In genomic region chr3:52317601-52318000, GRCh38 we compare ENCODE assay signal across 8 cellular contexts. TPM values are rescaled to one million over a fixed set of nuclear protein-coding genes. Genes with fewer than 3 reads are reported as not detected.
A peak's percentile ranks its signal among the peaks of the same experiment; 100 is the strongest.
DNase-seq lines count a peak whose midpoint lies in the region; ATAC-seq and TF ChIP-seq lines count a peak whose summit lies in the region.

No MANE protein-coding gene starts in this region.

- no peaks in the 10 kb centered on the region for H3K36me3 ChIP-seq in lung (ENCODE audit: control insufficient read depth in 2 of 2, insufficient read depth in 2 of 2, low read length in 2 of 2)

- H3K4me1 ChIP-seq in lung (ENCODE audit: control insufficient read depth in 2 of 2, insufficient read depth in 2 of 2, low read length in 2 of 2) = peaks cover 0 to 9% of the 10 kb centered on the region in 2 donors

- H3K4me3 Mint-ChIP-seq in activated CD4-positive, alpha-beta T cell treated with anti-CD3 and anti-CD28 coated beads for 36 hours = peak overlapping the region; percentile 50
- H3K4me3 Mint-ChIP-seq in dendritic cell treated with granulocyte-macrophage colony-stimulating factor and Interleukin-4, amounts not matched to agents 40 ng/mL and 50 ng/mL, for 4 days = peak overlapping the region; percentile 49

- 9 to 10% methylated on average over 32 of the region's 32 CpGs for WGBS in lung, 2 donors

- no peaks in the 10 kb centered on the region for H3K27me3 ChIP-seq in lung (ENCODE audit: control insufficient read depth, insufficient read depth)

- H3K4me1 Mint-ChIP-seq in activated CD4-positive, alpha-beta T cell treated with anti-CD3 and anti-CD28 coated beads for 36 hours = peaks cover 20% of the 10 kb centered on the region
- peaks cover 59% of the 10 kb centered on the region for H3K4me1 Mint-ChIP-seq in dendritic cell treated with granulocyte-macrophage colony-stimulating factor and Interleukin-4, amounts not matched to agents 40 ng/mL and 50 ng/mL, for 4 days (ENCODE audit: low read depth)

- no peaks in the 10 kb centered on the region for H3K9me3 ChIP-seq in lung (ENCODE audit: control insufficient read depth in 2 of 2, insufficient read depth in 1 of 2, low read length in 1 of 2)

- no peaks in the 10 kb centered on the region for H3K36me3 Mint-ChIP-seq in activated CD4-positive, alpha-beta T cell treated with anti-CD3 and anti-CD28 coated beads for 36 hours (ENCODE audit: low read depth)
- peaks cover 23% of the 10 kb centered on the region for H3K36me3 Mint-ChIP-seq in dendritic cell treated with granulocyte-macrophage colony-stimulating factor and Interleukin-4, amounts not matched to agents 40 ng/mL and 50 ng/mL, for 4 days (ENCODE audit: low read depth)

- peak overlapping the region in 1 of 2 donors; percentile 2 for H3K27ac ChIP-seq in lung (ENCODE audit: low read depth in 1 of 2, low read length in 1 of 2)

- intact Hi-C loops in activated CD4-positive, alpha-beta T cell treated with anti-CD3 and anti-CD28 coated beads for 36 hours (cut with DNase I, micrococcal nuclease) = loop anchor here in 1 of 2 experiments (1.0 kb wide), 1 partner anchor 29 kb away; no protein-coding TSS in a partner anchor
- intact Hi-C loops in dendritic cell treated with granulocyte-macrophage colony-stimulating factor and Interleukin-4, amounts not matched to agents 40 ng/mL and 50 ng/mL, for 4 days (cut with micrococcal nuclease) = no loop called here

- POLR2A ChIA-PET in activated CD4-positive, alpha-beta T cell treated with anti-CD3 and anti-CD28 coated beads for 36 hours (lab: Charles Lee) = interaction anchor here (0.6 kb wide), 1 partner anchor 326 kb away, joined by 6 read pairs; no protein-coding TSS in a partner anchor

- DNase-seq in activated CD4-positive, alpha-beta T cell treated with anti-CD3 and anti-CD28 coated beads for 36 hours = peak; percentile 83
- DNase-seq in lung (ENCODE audit: low spot score) (peak; percentile 75), NCI-H2107 (lab: John Stamatoyannopoulos, UW) (no peak), medulla oblongata (ENCODE audit: extremely low spot score) (no peak)
- DNase-seq in stimulated activated CD8-positive, alpha-beta memory T cell treated with anti-CD3 and anti-CD28 coated beads, Interleukin-15, amount 100 ng/mL, for 24 hours (ENCODE audit: low read depth) = peak; percentile 33

- CTCF ChIA-PET in activated CD4-positive, alpha-beta T cell treated with anti-CD3 and anti-CD28 coated beads for 36 hours (lab: Charles Lee) = interaction anchor here (0.6 to 1.4 kb wide), 8 partner anchors 21 to 131 kb away, joined by 3 to 15 read pairs (median 3); partner anchors contain the start of gene WDR82

- H3K9me3 Mint-ChIP-seq in activated CD4-positive, alpha-beta T cell treated with anti-CD3 and anti-CD28 coated beads for 36 hours (ENCODE audit: low read depth) = no peaks in the 10 kb centered on the region
- H3K9me3 Mint-ChIP-seq in dendritic cell treated with granulocyte-macrophage colony-stimulating factor and Interleukin-4, amounts not matched to agents 40 ng/mL and 50 ng/mL, for 4 days = no peaks in the 10 kb centered on the region

- no peak for TF ChIP-seq CTCF in lung (IDR thresholded peaks at IDR 0.05; ENCODE audit: control extremely low read depth, extremely low read depth)

- no peak overlapping the region for H3K27ac Mint-ChIP-seq in activated CD4-positive, alpha-beta T cell treated with anti-CD3 and anti-CD28 coated beads for 36 hours
- H3K27ac Mint-ChIP-seq in dendritic cell treated with granulocyte-macrophage colony-stimulating factor and Interleukin-4, amounts not matched to agents 40 ng/mL and 50 ng/mL, for 4 days = no peak overlapping the region

- ATAC-seq in HG02571 (IDR thresholded peaks at IDR 0.05; ENCODE audit: unreplicated experiment) (peak; percentile 40), lung (ENCODE audit: insufficient read depth, low FRiP score) (peak; percentile 83), GM21390 (IDR thresholded peaks at IDR 0.05; ENCODE audit: unreplicated experiment) (no peak)
- ATAC-seq in activated CD4-positive, alpha-beta T cell treated with anti-CD3 and anti-CD28 coated beads for 36 hours = peak; percentile 96

- H3K4me3 ChIP-seq in lung = no peak overlapping the region

- no peaks in the 10 kb centered on the region for H3K27me3 Mint-ChIP-seq in activated CD4-positive, alpha-beta T cell treated with anti-CD3 and anti-CD28 coated beads for 36 hours
- H3K27me3 Mint-ChIP-seq in dendritic cell treated with granulocyte-macrophage colony-stimulating factor and Interleukin-4, amounts not matched to agents 40 ng/mL and 50 ng/mL, for 4 days = peaks cover 23% of the 10 kb centered on the region

RNA-seq across cellular contexts. Expression of gene DNAH1, which starts 1.5 kb away (rescaled TPM):
- total RNA-seq in activated CD4-positive, alpha-beta T cell treated with anti-CD3 and anti-CD28 coated beads for 36 hours = 10 to 100 TPM in 1 of 2 experiments, 1 to 10 TPM in 1; 7.4 to 10.1 TPM
- total RNA-seq in lung = 10 to 100 TPM; 14.5 to 21.5 TPM
- polyA plus RNA-seq in lung = 1 to 10 TPM; 6.1 to 8.3 TPM

RNA-seq across cellular contexts. Expression of gene GLYCTK, which starts 30.0 kb away (rescaled TPM):
- 10 to 100 TPM; 13.3 to 18.8 TPM for total RNA-seq in activated CD4-positive, alpha-beta T cell treated with anti-CD3 and anti-CD28 coated beads for 36 hours
- 10 to 100 TPM in 1 of 2 donors, 1 to 10 TPM in 1; 8.7 to 22.3 TPM for total RNA-seq in lung
- polyA plus RNA-seq in lung = 10 to 100 TPM; 12.4 to 14.0 TPM

RNA-seq across cellular contexts. Expression of gene WDR82, which starts 39.2 kb away (rescaled TPM):
- 100 to 1,000 TPM in 1 of 2 experiments, 10 to 100 TPM in 1; 95.2 to 113 TPM for total RNA-seq in activated CD4-positive, alpha-beta T cell treated with anti-CD3 and anti-CD28 coated beads for 36 hours
- total RNA-seq in lung = 10 to 100 TPM; 61.0 to 72.8 TPM
- polyA plus RNA-seq in lung = 10 to 100 TPM; 19.4 to 41.2 TPM

Comparison
In these comparisons a context has a peak if more than half of its experiments do, and no peak if none do; other contexts are left out.
1. DNase-seq: peak in activated CD4-positive, alpha-beta T cell treated with anti-CD3 and anti-CD28 coated beads for 36 hours (single experiment), lung (single experiment) and stimulated activated CD8-positive, alpha-beta memory T cell treated with anti-CD3 and anti-CD28 coated beads, Interleukin-15, amount 100 ng/mL, for 24 hours (single experiment); none in NCI-H2107 (single experiment) and medulla oblongata (single experiment).